ENCODE assay signal across 8 cellular contexts in genomic region chr19:53193534-53194222, GRCh38. TPM values are rescaled to one million over a fixed set of nuclear protein-coding genes. Genes with fewer than 3 reads are reported as not detected.
DNase-seq lines count a peak whose midpoint lies in the region; ATAC-seq and TF ChIP-seq lines count a peak whose summit lies in the region.

No MANE protein-coding gene starts in this region.

- TF ChIP-seq CTCF in cardiac fibroblast (IDR thresholded peaks at IDR 0.05; ENCODE audit: low read depth, low read length), result no peak

- H3K9me3 Mint-ChIP-seq in stimulated activated naive CD8-positive, alpha-beta T cell treated with anti-CD3 and anti-CD28 coated beads, Interleukin-15, Interleukin-2, amounts not matched to agents 100 ng/mL and 50 ng/mL, for 24 hours, result peaks cover 28% of the 10 kb centered on the region
- peaks cover 8 to 60% (median 23%) of the 10 kb centered on the region in 7 donors for H3K9me3 Mint-ChIP-seq in naive B cell

- ATAC-seq in stimulated activated naive CD8-positive, alpha-beta T cell treated with anti-CD3 and anti-CD28 coated beads, Interleukin-15, Interleukin-2, amounts not matched to agents 100 U/mL and 50 U/mL, for 24 hours, result no peak
- ATAC-seq in naive B cell (ENCODE audit: low read depth in 2 of 2) (no peak), HG03108 (IDR thresholded peaks at IDR 0.05; ENCODE audit: unreplicated experiment) (no peak), HG02840 (IDR thresholded peaks at IDR 0.05; ENCODE audit: low FRiP score, unreplicated experiment) (no peak)

- H3K27me3 Mint-ChIP-seq in stimulated activated naive CD8-positive, alpha-beta T cell treated with anti-CD3 and anti-CD28 coated beads, Interleukin-15, Interleukin-2, amounts not matched to agents 100 ng/mL and 50 ng/mL, for 24 hours, result no peaks in the 10 kb centered on the region
- H3K27me3 Mint-ChIP-seq in naive B cell, result no peaks in the 10 kb centered on the region

- peak overlapping the region; percentile 88 for H3K4me3 Mint-ChIP-seq in stimulated activated naive CD8-positive, alpha-beta T cell treated with anti-CD3 and anti-CD28 coated beads, Interleukin-15, Interleukin-2, amounts not matched to agents 100 ng/mL and 50 ng/mL, for 24 hours
- H3K4me3 Mint-ChIP-seq in naive B cell, result peak overlapping the region; percentile 95 to 99 (median 96)

- DNase-seq in stimulated activated naive CD8-positive, alpha-beta T cell treated with anti-CD3 and anti-CD28 coated beads, Interleukin-15, Interleukin-2, amounts not matched to agents 100 U/mL and 50 U/mL, for 24 hours, result no peak
- no peak for DNase-seq in cardiac fibroblast (ENCODE audit: low read depth in 2 of 2)
- no peak for DNase-seq in naive B cell
- no peak for DNase-seq in stimulated activated naive CD4-positive, alpha-beta T cell treated with Interleukin-2 at 50 U/mL for 16 hours (lab: John Stamatoyannopoulos, UW)
- no peak for DNase-seq in kidney glomerular epithelial cell (lab: John Stamatoyannopoulos, UW)

- peaks cover 48% of the 10 kb centered on the region for H3K4me1 Mint-ChIP-seq in stimulated activated naive CD8-positive, alpha-beta T cell treated with anti-CD3 and anti-CD28 coated beads, Interleukin-15, Interleukin-2, amounts not matched to agents 100 ng/mL and 50 ng/mL, for 24 hours (ENCODE audit: low read depth)
- peaks cover 30 to 62% (median 52%) of the 10 kb centered on the region in 3 donors for H3K4me1 Mint-ChIP-seq in naive B cell

- no peak overlapping the region for H3K27ac Mint-ChIP-seq in stimulated activated naive CD8-positive, alpha-beta T cell treated with anti-CD3 and anti-CD28 coated beads, Interleukin-15, Interleukin-2, amounts not matched to agents 100 ng/mL and 50 ng/mL, for 24 hours
- H3K27ac Mint-ChIP-seq in naive B cell, result peak overlapping the region in 3 of 6 donors; percentile 91 to 95 (median 93)

- H3K4me3 ChIP-seq in cardiac fibroblast (replicated peaks in 1 of 2; ENCODE audit: low read depth in 2 of 2, low read length in 2 of 2), result peak overlapping the region; percentile 19 to 73

- peaks cover 49% of the 10 kb centered on the region for H3K36me3 Mint-ChIP-seq in stimulated activated naive CD8-positive, alpha-beta T cell treated with anti-CD3 and anti-CD28 coated beads, Interleukin-15, Interleukin-2, amounts not matched to agents 100 ng/mL and 50 ng/mL, for 24 hours (ENCODE audit: low read depth)
- peaks cover 0 to 20% of the 10 kb centered on the region in 2 donors for H3K36me3 Mint-ChIP-seq in naive B cell

RNA-seq across cellular contexts. Expression of gene ZNF665, which starts 0.5 kb away (rescaled TPM):
- polyA plus RNA-seq in naive B cell (ENCODE audit: low read depth in 6 of 6), result 10 to 100 TPM; 17.6 to 36.9 (median 20.0) TPM

RNA-seq across cellular contexts. Expression of gene ZNF347, which starts 34.8 kb away (rescaled TPM):
- 10 to 100 TPM in 3 of 6 donors, 1 to 10 TPM in 3; 3.4 to 13.3 (median 9.5) TPM for polyA plus RNA-seq in naive B cell (ENCODE audit: low read depth in 6 of 6)
